In genomic region chr14:95464103-95464502, GRCh38 we compare ENCODE assay signal across 14 cellular contexts. TPM values are rescaled to one million over a fixed set of nuclear protein-coding genes. Genes with fewer than 3 reads are reported as not detected.
A peak's percentile ranks its signal among the peaks of the same experiment; 100 is the strongest.
DNase-seq lines count a peak whose midpoint lies in the region; TF ChIP-seq lines count a peak whose summit lies in the region.
"Had no signal": no experiment of that assay in that cellular context is flagged by ENCODE, and none has a peak within 500 bp of the region (broad histone marks: within the 10 kb centered on the region; RNA-seq: fewer than 3 reads in every experiment).

No MANE protein-coding gene starts in this region.

- intact Hi-C loops in OCI-LY7 (cut with micrococcal nuclease; ENCODE audit: unreplicated experiment): loop anchor here (1.0 to 10.0 kb wide), 3 partner anchors 22 to 201 kb away; no protein-coding TSS in a partner anchor

- no peak for DNase-seq in activated naive CD4-positive, alpha-beta T cell (lab: John Stamatoyannopoulos, UW)
- DNase-seq in OCI-LY7 (ENCODE audit: low spot score) (no peak), iPS-NIHi7 (ENCODE audit: extremely low spot score) (no peak), NK-92 (lab: John Stamatoyannopoulos, UW; ENCODE audit: unreplicated experiment) (no peak)
- no peak for DNase-seq in effector CD8-positive, alpha-beta T cell (lab: John Stamatoyannopoulos, UW)
- DNase-seq: AML-193, cortex of kidney, EL, esophagus squamous epithelium, heart right ventricle had no signal

- H3K9me3 ChIP-seq in OCI-LY7 (ENCODE audit: low read length) (no peaks in the 10 kb centered on the region), thymus (ENCODE audit: control insufficient read depth) (no peaks in the 10 kb centered on the region)
- H3K9me3 ChIP-seq: esophagus squamous epithelium, heart right ventricle, prostate gland had no signal

- no peaks in the 10 kb centered on the region for H3K27me3 ChIP-seq in thymus (ENCODE audit: control insufficient read depth, insufficient read depth)
- H3K27me3 ChIP-seq: heart right ventricle had no signal

- H3K4me1 Mint-ChIP-seq in activated naive CD4-positive, alpha-beta T cell treated with anti-CD3 and anti-CD28 coated beads, Interleukin-2, amount 50 U/mL, for 24 hours: peaks cover 56% of the 10 kb centered on the region
- H3K4me1 Mint-ChIP-seq in brain: peaks cover 57% of the 10 kb centered on the region

- H3K4me2 ChIP-seq in OCI-LY7 (ENCODE audit: low read length): peak overlapping the region; percentile 58

- POLR2A ChIA-PET in OCI-LY7 (lab: Charles Lee): interaction anchor here (0.6 to 9.2 kb wide), 17 partner anchors 8 to 77 kb away, joined by 3 to 74 read pairs (median 5); no protein-coding TSS in a partner anchor

- peak overlapping the region; percentile 71 for H3K27ac Mint-ChIP-seq in activated naive CD4-positive, alpha-beta T cell treated with anti-CD3 and anti-CD28 coated beads, Interleukin-2, amount 50 U/mL, for 24 hours
- peak overlapping the region in 4 of 5 experiments; percentile 1 to 54 (median 23) for H3K27ac Mint-ChIP-seq in brain

- no peaks in the 10 kb centered on the region for H3K9me2 ChIP-seq in OCI-LY7 (ENCODE audit: insufficient read depth, low read length)

- CTCF ChIA-PET in OCI-LY7 (lab: Charles Lee; ENCODE audit: unreplicated experiment): interaction anchor here (0.7 to 3.3 kb wide), 5 partner anchors 8 to 23 kb away, joined by 3 to 15 read pairs (median 5); no protein-coding TSS in a partner anchor

- 75% methylated on average over 6 of the region's 6 CpGs for WGBS in thymus

- H3K4me1 ChIP-seq in OCI-LY7 (ENCODE audit: insufficient read depth, low read length, poor library complexity, severe bottlenecking) (peaks cover 49% of the 10 kb centered on the region), thymus (ENCODE audit: control insufficient read depth, insufficient read depth, low read length) (peaks cover 56% of the 10 kb centered on the region)
- H3K4me1 ChIP-seq: prostate gland had no signal

- H3K27me3 Mint-ChIP-seq in activated naive CD4-positive, alpha-beta T cell treated with anti-CD3 and anti-CD28 coated beads, Interleukin-2, amount 50 U/mL, for 24 hours: no peaks in the 10 kb centered on the region
- H3K27me3 Mint-ChIP-seq in brain: peaks cover 5% of the 10 kb centered on the region

- no peak overlapping the region for H3K4me3 Mint-ChIP-seq in activated naive CD4-positive, alpha-beta T cell treated with anti-CD3 and anti-CD28 coated beads, Interleukin-2, amount 50 U/mL, for 24 hours
- no peak overlapping the region for H3K4me3 Mint-ChIP-seq in brain

- no peaks in the 10 kb centered on the region for H3K9me3 Mint-ChIP-seq in activated naive CD4-positive, alpha-beta T cell treated with anti-CD3 and anti-CD28 coated beads, Interleukin-2, amount 50 U/mL, for 24 hours
- H3K9me3 Mint-ChIP-seq in brain: peaks cover 0 to 11% (median 0%) of the 10 kb centered on the region in 5 experiments

- no peaks in the 10 kb centered on the region for H3K79me2 ChIP-seq in OCI-LY7 (ENCODE audit: insufficient read depth, low read depth, low read length)

- TF ChIP-seq CTCF in OCI-LY7 (conservative IDR thresholded peaks at IDR 0.05; ENCODE audit: low read length) (no peak), brain (conservative IDR thresholded peaks at IDR 0.05) (no peak)

- no peak overlapping the region for H2AFZ ChIP-seq in OCI-LY7 (ENCODE audit: low read length)

- H4K20me1 ChIP-seq in OCI-LY7 (ENCODE audit: insufficient read depth, low read length): no peaks in the 10 kb centered on the region

- H3K36me3 Mint-ChIP-seq in activated naive CD4-positive, alpha-beta T cell treated with anti-CD3 and anti-CD28 coated beads, Interleukin-2, amount 50 U/mL, for 24 hours: peaks cover 9% of the 10 kb centered on the region
- no peaks in the 10 kb centered on the region for H3K36me3 Mint-ChIP-seq in brain

- H3K36me3 ChIP-seq in OCI-LY7 (ENCODE audit: insufficient read depth, low read length) (no peaks in the 10 kb centered on the region), thymus (ENCODE audit: control insufficient read depth, insufficient read depth) (peaks cover 5% of the 10 kb centered on the region)
- H3K36me3 ChIP-seq: prostate gland had no signal

- BruUV-seq in OCI-LY7 (replicated peaks; lab: Mats Ljungman, UMichigan): no TSS peak

- H3K4me3 ChIP-seq in OCI-LY7 (ENCODE audit: low read depth, low read length, poor library complexity, severe bottlenecking) (peak overlapping the region; percentile 30), thymus (ENCODE audit: low read length) (no peak overlapping the region)
- H3K4me3 ChIP-seq: esophagus squamous epithelium, heart right ventricle, prostate gland had no signal

- peak overlapping the region; percentile 98 for H3K27ac ChIP-seq in OCI-LY7 (ENCODE audit: low read depth, low read length, poor library complexity, severe bottlenecking)
- peak overlapping the region; percentile 99 for H3K27ac ChIP-seq in thymus (ENCODE audit: low read depth)
- H3K27ac ChIP-seq: prostate gland had no signal

RNA-seq across cellular contexts. Expression of gene SYNE3, which starts 52.3 kb away (rescaled TPM):
- total RNA-seq in OCI-LY7 (2014; rRNA removed; shearing (Covaris generic)): 0.26 and 0.60 TPM in 2 replicates
- total RNA-seq in OCI-LY7 (2022): 4.1 and 4.5 TPM in 2 replicates
- 2.0 TPM for polyA plus RNA-seq in brain (ENCODE audit: insufficient read depth, low read depth, low replicate concordance)
- 1.7 TPM for polyA plus RNA-seq in thymus
